In the genomic region with DNA sequence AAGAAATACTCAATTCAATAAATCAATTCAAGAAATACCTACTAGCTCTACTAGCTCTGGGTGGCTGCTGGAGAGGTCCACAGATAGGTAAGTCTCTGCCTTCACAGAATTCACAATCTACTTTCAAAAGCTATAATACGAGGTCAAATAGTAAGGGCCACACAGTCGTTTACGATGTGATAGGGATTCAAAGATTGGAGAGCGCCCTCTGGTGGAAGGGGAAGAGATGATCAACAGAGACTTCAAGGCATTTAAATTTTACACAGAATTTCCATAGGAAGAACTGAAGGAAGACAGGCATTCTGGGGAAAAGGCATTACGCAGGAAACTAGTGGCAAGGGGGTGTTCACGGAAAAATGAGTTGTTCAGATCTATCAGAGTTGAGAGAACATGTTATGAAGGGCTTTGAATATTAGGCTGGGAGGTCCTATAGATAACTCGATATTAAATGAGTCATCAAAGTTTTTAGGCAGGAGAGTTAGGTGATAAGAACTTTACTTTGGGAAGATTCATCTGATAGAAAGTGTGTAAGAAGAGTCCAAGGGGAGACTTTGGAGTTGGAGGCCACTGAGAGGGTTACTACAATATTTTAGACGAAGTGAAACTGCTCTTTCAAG, we compare ENCODE assay signal across 8 cellular contexts.
DNase-seq lines count a peak whose midpoint lies in the region; ATAC-seq and TF ChIP-seq lines count a peak whose summit lies in the region.

No MANE protein-coding gene starts in this region.

- no peaks in the 10 kb centered on the region for H3K9me3 Mint-ChIP-seq in activated CD4-positive, alpha-beta T cell treated with anti-CD3 and anti-CD28 coated beads for 36 hours (ENCODE audit: low read depth)

- CTCF ChIA-PET in AG04449 (lab: Yijun Ruan, JAX), result interaction anchor here (0.6 to 8.3 kb wide), 71 partner anchors 9 to 206 kb away, joined by 3 to 142 read pairs (median 4); no protein-coding TSS in a partner anchor
- CTCF ChIA-PET in activated CD4-positive, alpha-beta T cell treated with anti-CD3 and anti-CD28 coated beads for 36 hours (lab: Charles Lee), result interaction anchor here (0.7 to 4.3 kb wide), 35 partner anchors 9 to 276 kb away, joined by 3 to 51 read pairs (median 3); no protein-coding TSS in a partner anchor

- POLR2A ChIA-PET in AG04449 (lab: Yijun Ruan, JAX), result no interaction called here
- POLR2A ChIA-PET in activated CD4-positive, alpha-beta T cell treated with anti-CD3 and anti-CD28 coated beads for 36 hours (lab: Charles Lee), result no interaction called here

- no peaks in the 10 kb centered on the region for H3K36me3 Mint-ChIP-seq in activated CD4-positive, alpha-beta T cell treated with anti-CD3 and anti-CD28 coated beads for 36 hours (ENCODE audit: low read depth)

- H3K4me1 Mint-ChIP-seq in activated CD4-positive, alpha-beta T cell treated with anti-CD3 and anti-CD28 coated beads for 36 hours, result peaks cover 4% of the 10 kb centered on the region

- H3K4me3 Mint-ChIP-seq in activated CD4-positive, alpha-beta T cell treated with anti-CD3 and anti-CD28 coated beads for 36 hours, result no peak overlapping the region

- intact Hi-C loops in activated CD4-positive, alpha-beta T cell treated with anti-CD3 and anti-CD28 coated beads for 36 hours (cut with DNase I, micrococcal nuclease), result loop anchor here (1.0 to 5.0 kb wide), 5 partner anchors 128 to 163 kb away; no protein-coding TSS in a partner anchor

- ATAC-seq in activated CD4-positive, alpha-beta T cell treated with anti-CD3 and anti-CD28 coated beads for 36 hours, result peak; percentile 68
- no peak for ATAC-seq in HG03139 (IDR thresholded peaks at IDR 0.05; ENCODE audit: unreplicated experiment)

- peak; percentile 63 for TF ChIP-seq CTCF in AG04449 (IDR thresholded peaks at IDR 0.05; ENCODE audit: insufficient read depth, low read length, missing control alignments)

- peaks cover 14% of the 10 kb centered on the region for H3K27me3 Mint-ChIP-seq in activated CD4-positive, alpha-beta T cell treated with anti-CD3 and anti-CD28 coated beads for 36 hours

- no peak overlapping the region for H3K27ac Mint-ChIP-seq in activated CD4-positive, alpha-beta T cell treated with anti-CD3 and anti-CD28 coated beads for 36 hours

- H3K4me3 ChIP-seq in AG04449 (ENCODE audit: low read depth, low read length), result no peak overlapping the region

- DNase-seq in AG04449 (ENCODE audit: low read depth, low spot score), result no peak
- peak; percentile 14 for DNase-seq in GM19240 (ENCODE audit: insufficient read length, low spot score)
- DNase-seq in NCI-H446 treated with DMSO at 0.1 percent for 48 hours (lab: John Stamatoyannopoulos, UW), result peak; percentile 9
- peak; percentile 80 for DNase-seq in activated CD4-positive, alpha-beta T cell treated with anti-CD3 and anti-CD28 coated beads for 36 hours
- peak; percentile 46 for DNase-seq in dedifferentiated amniotic fluid mesenchymal stem cell (ENCODE audit: extremely low spot score)
- peak; percentile 92 for DNase-seq in medulla oblongata (ENCODE audit: extremely low spot score)
- peak; percentile 1 to 5 for DNase-seq in stimulated activated CD8-positive, alpha-beta memory T cell treated with anti-CD3 and anti-CD28 coated beads, Interleukin-7, amount 100 ng/mL, for 1 hour (ENCODE audit: low read depth in 2 of 2)
